ENCODE assay signal across 8 cellular contexts in genomic region chr1:181033128-181033798, GRCh38. TPM values are rescaled to one million over a fixed set of nuclear protein-coding genes. Genes with fewer than 3 reads are reported as not detected.
DNase-seq lines count a peak whose midpoint lies in the region; ATAC-seq and TF ChIP-seq lines count a peak whose summit lies in the region.

No MANE protein-coding gene starts in this region.

- TF ChIP-seq CTCF in astrocyte of the spinal cord (IDR thresholded peaks at IDR 0.05; ENCODE audit: low read depth, low read length), result no peak

- peaks cover 52% of the 10 kb centered on the region for H3K4me1 Mint-ChIP-seq in stimulated activated effector memory CD8-positive, alpha-beta T cell treated with anti-CD3 and anti-CD28 coated beads, Interleukin-12 subunit alpha, Interleukin-12 subunit beta, amount 100 ng/mL, for 72 hours

- H3K4me3 ChIP-seq in astrocyte of the spinal cord (ENCODE audit: low read depth, low read length), result peak overlapping the region; percentile 6

- H3K4me3 Mint-ChIP-seq in stimulated activated effector memory CD8-positive, alpha-beta T cell treated with anti-CD3 and anti-CD28 coated beads, Interleukin-12 subunit alpha, Interleukin-12 subunit beta, amount 100 ng/mL, for 72 hours, result peak overlapping the region; percentile 83

- in situ Hi-C loops in astrocyte of the spinal cord (cut with HindIII; ENCODE audit: low sequenced_read_pairs), result no loop called here

- peak overlapping the region; percentile 99 for H3K27ac Mint-ChIP-seq in stimulated activated effector memory CD8-positive, alpha-beta T cell treated with anti-CD3 and anti-CD28 coated beads, Interleukin-12 subunit alpha, Interleukin-12 subunit beta, amount 100 ng/mL, for 72 hours

- peaks cover 11% of the 10 kb centered on the region for H3K36me3 Mint-ChIP-seq in stimulated activated effector memory CD8-positive, alpha-beta T cell treated with anti-CD3 and anti-CD28 coated beads, Interleukin-12 subunit alpha, Interleukin-12 subunit beta, amount 100 ng/mL, for 72 hours

- DNase-seq in activated CD8-positive, alpha-beta memory T cell treated with anti-CD3 and anti-CD28 coated beads for 24 hours, result peak; percentile 81
- DNase-seq in activated CD8-positive, alpha-beta memory T cell treated with anti-CD3 and anti-CD28 coated beads, Interleukin-2, amount 50 U/mL, for 4 hours, result no peak
- peak; percentile 35 for DNase-seq in RKO (ENCODE audit: low spot score)
- no peak for DNase-seq in astrocyte of the spinal cord (ENCODE audit: low read depth, low spot score)
- no peak for DNase-seq in left lobe of liver (ENCODE audit: low spot score)
- DNase-seq in stimulated activated effector memory CD8-positive, alpha-beta T cell treated with anti-CD3 and anti-CD28 coated beads, Interleukin-12 subunit alpha, Interleukin-12 subunit beta, amount 100 ng/mL, for 72 hours (ENCODE audit: low spot score in 2 of 2), result peak; percentile 8 to 72
- DNase-seq in activated gamma-delta T cell (lab: John Stamatoyannopoulos, UW), result no peak

- ATAC-seq in HG02981 (IDR thresholded peaks at IDR 0.05; ENCODE audit: unreplicated experiment) (peak; percentile 31), left lobe of liver (peak; percentile 64)
- ATAC-seq in stimulated activated effector memory CD8-positive, alpha-beta T cell treated with anti-CD3 and anti-CD28 coated beads, Interleukin-12 subunit alpha, Interleukin-12 subunit beta, amount 100 ng/mL, for 72 hours, result peak; percentile 35

- H3K9me3 Mint-ChIP-seq in stimulated activated effector memory CD8-positive, alpha-beta T cell treated with anti-CD3 and anti-CD28 coated beads, Interleukin-12 subunit alpha, Interleukin-12 subunit beta, amount 100 ng/mL, for 72 hours, result no peaks in the 10 kb centered on the region

RNA-seq across cellular contexts. Expression of gene MR1, which starts 0.5 kb away (rescaled TPM):
- 6.7 TPM for total RNA-seq in left lobe of liver

RNA-seq across cellular contexts. Expression of gene STX6, which starts 10.6 kb away (rescaled TPM):
- 3.0 TPM for total RNA-seq in left lobe of liver

RNA-seq across cellular contexts. Expression of gene IER5, which starts 55.2 kb away (rescaled TPM):
- 3.0 TPM for total RNA-seq in left lobe of liver

Comparison
In these comparisons a context has a peak if more than half of its experiments do, and no peak if none do; other contexts are left out.
1. DNase-seq: peak in activated CD8-positive, alpha-beta memory T cell treated with anti-CD3 and anti-CD28 coated beads for 24 hours (single experiment), RKO (single experiment) and stimulated activated effector memory CD8-positive, alpha-beta T cell treated with anti-CD3 and anti-CD28 coated beads, Interleukin-12 subunit alpha, Interleukin-12 subunit beta, amount 100 ng/mL, for 72 hours (2 of 2); none in activated CD8-positive, alpha-beta memory T cell treated with anti-CD3 and anti-CD28 coated beads, Interleukin-2, amount 50 U/mL, for 4 hours (single experiment), astrocyte of the spinal cord (single experiment), left lobe of liver (single experiment) and activated gamma-delta T cell (single experiment).
2. Peak in every context shown above with its lines, with median percentiles within 50 percentile points of each other: ATAC-seq.